Comparison of ENCODE assay signal across 29 cellular contexts in the genomic region with DNA sequence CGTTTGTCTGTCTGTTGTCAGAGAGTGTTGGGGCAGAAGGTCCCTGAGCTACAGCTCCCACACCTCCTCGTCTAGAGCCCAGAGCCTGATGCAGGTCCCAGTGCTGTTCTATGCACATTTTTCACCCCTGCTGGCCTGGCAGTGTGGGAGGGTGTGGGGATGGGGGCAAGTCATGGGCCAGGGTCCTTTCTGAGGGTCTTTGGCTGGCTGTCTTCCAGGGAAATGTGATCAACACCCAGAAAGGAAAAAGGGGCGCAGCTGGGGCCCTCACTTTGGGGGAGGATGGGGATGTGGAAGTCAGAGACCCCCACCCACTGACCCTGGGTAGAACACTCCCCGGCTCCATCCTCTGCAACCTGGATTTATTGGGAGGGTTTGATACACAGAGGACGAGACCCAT. TPM values are rescaled to one million over a fixed set of nuclear protein-coding genes. Genes with fewer than 3 reads are reported as not detected.
DNase-seq lines count a peak whose midpoint lies in the region; FAIRE-seq and TF ChIP-seq lines count a peak whose summit lies in the region.
"Had no signal": no experiment of that assay in that cellular context is flagged by ENCODE, and none has a peak within 500 bp of the region (broad histone marks: within the 10 kb centered on the region; RNA-seq: fewer than 3 reads in every experiment).

No MANE protein-coding gene starts in this region.

- no peak overlapping the region for H3K4me3 Mint-ChIP-seq in osteocyte (ENCODE audit: unreplicated experiment)
- H3K4me3 Mint-ChIP-seq: CD14-positive monocyte; CD4-positive, alpha-beta memory T cell; CD4-positive, CD25-positive, alpha-beta regulatory T cell; CD8-positive, alpha-beta memory T cell had no signal

- no peaks in the 10 kb centered on the region for H3K27me3 ChIP-seq in bronchial epithelial cell (ENCODE audit: control insufficient read depth, insufficient read depth, low read length)
- H3K27me3 ChIP-seq: BE2C, BLaER1 had no signal

- no peaks in the 10 kb centered on the region for H3K4me1 Mint-ChIP-seq in osteocyte (ENCODE audit: unreplicated experiment)
- H3K4me1 Mint-ChIP-seq: CD14-positive monocyte; CD4-positive, alpha-beta memory T cell; CD8-positive, alpha-beta memory T cell had no signal

- TF ChIP-seq CTCF in bronchial epithelial cell (IDR thresholded peaks at IDR 0.05; ENCODE audit: insufficient read depth, low read length, severe bottlenecking) (no peak), osteocyte (IDR thresholded peaks at IDR 0.05) (no peak)

- H3K27ac Mint-ChIP-seq in osteocyte (ENCODE audit: unreplicated experiment): no peak overlapping the region
- H3K27ac Mint-ChIP-seq: CD14-positive monocyte; CD4-positive, alpha-beta memory T cell; CD4-positive, CD25-positive, alpha-beta regulatory T cell; CD8-positive, alpha-beta memory T cell had no signal

- no peaks in the 10 kb centered on the region for H3K27me3 Mint-ChIP-seq in osteocyte (ENCODE audit: unreplicated experiment)
- H3K27me3 Mint-ChIP-seq: CD4-positive, alpha-beta memory T cell; CD4-positive, CD25-positive, alpha-beta regulatory T cell; CD8-positive, alpha-beta memory T cell had no signal

- TF ChIP-seq POLR2A in GM12891 (IDR thresholded peaks at IDR 0.05; ENCODE audit: low read depth, low read length): no peak

- FAIRE-seq in bronchial epithelial cell (lab: Jason Lieb, UNC) (peak; percentile 55), GM12891 (lab: Jason Lieb, UNC) (no peak)
- FAIRE-seq: A204.1, GM12878, GM18507 had no signal

- H3K9me3 Mint-ChIP-seq in osteocyte (ENCODE audit: unreplicated experiment): peaks cover 22% of the 10 kb centered on the region

- H3K36me3 ChIP-seq in bronchial epithelial cell (ENCODE audit: control insufficient read depth, insufficient read depth, low read length): no peaks in the 10 kb centered on the region
- H3K36me3 ChIP-seq: BE2C, BLaER1 had no signal

- H3K4me3 ChIP-seq in bronchial epithelial cell (ENCODE audit: low read depth, low read length): no peak overlapping the region
- H3K4me3 ChIP-seq: BLaER1, GM12878 had no signal

- no peak for DNase-seq in bronchial epithelial cell (ENCODE audit: low read depth)
- DNase-seq in osteocyte (ENCODE audit: extremely low spot score, unreplicated experiment): peak; percentile 66
- DNase-seq in activated T-cell treated with anti-CD3 and anti-CD28 coated beads, Interleukin-2, amount 50 U/mL, for 48 hours: no peak
- no peak for DNase-seq in NCI-H510A (lab: John Stamatoyannopoulos, UW)
- DNase-seq in GM12891 (ENCODE audit: insufficient read length, low spot score): no peak
- DNase-seq: 8988T; ACHN; BE2C; C1 segment of cervical spinal cord; CD4-positive, alpha-beta memory T cell; CD4-positive, CD25-positive, alpha-beta regulatory T cell; CD8-positive, alpha-beta memory T cell; COR-L47; DMS 273 treated with DMSO at 0.1 percent for 48 hours; DMS153; DMS53; DMS79; DND-41; EL; GDM1 had no signal

- no peaks in the 10 kb centered on the region for H3K36me3 Mint-ChIP-seq in osteocyte (ENCODE audit: unreplicated experiment)
- H3K36me3 Mint-ChIP-seq: CD14-positive monocyte; CD4-positive, alpha-beta memory T cell; CD4-positive, CD25-positive, alpha-beta regulatory T cell; CD8-positive, alpha-beta memory T cell had no signal

TF ChIP-seq in GM12891, 5 proteins besides CTCF, POLR2A, EP300 and RAD21:
- TF ChIP-seq POLR2AphosphoS5 (IDR thresholded peaks at IDR 0.05; ENCODE audit: low read depth, low read length): no peak
- no peak for TF ChIP-seq PAX5 (IDR thresholded peaks at IDR 0.05; ENCODE audit: insufficient read depth, low read length, severe bottlenecking)
- no peak for TF ChIP-seq SPI1 (IDR thresholded peaks at IDR 0.05; ENCODE audit: low read depth, low read length)
- no peak for TF ChIP-seq POU2F2 (IDR thresholded peaks at IDR 0.05; ENCODE audit: low read depth, low read length)
- no peak for TF ChIP-seq TAF1 (IDR thresholded peaks at IDR 0.05; ENCODE audit: low read depth, low read length)

RNA-seq across cellular contexts. Expression of a gene that starts 50.0 kb away (rescaled TPM):
- not detected in 2 replicates for total RNA-seq in bronchial epithelial cell
- total RNA-seq in osteocyte: not detected in 2 replicates
- not detected for polyA plus RNA-seq in GM12891 (2012; ENCODE audit: low read depth, missing spikeins)
- total RNA-seq: A673; CD4-positive, alpha-beta memory T cell; CD4-positive, CD25-positive, alpha-beta regulatory T cell; CD8-positive, alpha-beta memory T cell; Daoy; G401; GM12878 had no signal
- polyA plus RNA-seq: AG04450; CD14-positive monocyte; CD4-positive, alpha-beta memory T cell; CD4-positive, CD25-positive, alpha-beta regulatory T cell; CD8-positive, alpha-beta memory T cell; GM12878 had no signal
